Comparison of ENCODE assay signal across 2 cellular contexts in the genomic region with DNA sequence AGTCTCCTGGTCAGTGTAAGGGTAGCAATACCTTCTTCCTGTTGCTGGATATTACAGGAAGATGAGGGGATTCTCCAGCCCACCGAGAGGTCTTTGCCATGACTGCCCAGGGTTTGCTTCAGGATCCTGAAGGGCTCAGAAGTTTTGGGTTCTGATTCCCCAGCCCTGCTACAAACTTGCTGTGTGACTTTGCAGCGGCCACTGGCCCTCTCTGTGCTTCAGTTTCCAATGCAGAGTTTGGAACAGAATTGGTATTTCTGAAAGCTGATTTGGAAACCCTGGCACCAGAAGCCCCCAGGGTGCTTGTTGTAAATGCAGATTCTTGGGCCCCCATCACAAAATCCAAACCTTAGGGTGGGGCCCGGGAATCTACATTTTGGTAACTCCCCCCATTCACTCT.
TF ChIP-seq lines count a peak whose summit lies in the region.

No MANE protein-coding gene starts in this region.

TF ChIP-seq in HepG2, 621 proteins besides CTCF, POLR2A, EP300 and RAD21:
- TF ChIP-seq, protein P1, sequence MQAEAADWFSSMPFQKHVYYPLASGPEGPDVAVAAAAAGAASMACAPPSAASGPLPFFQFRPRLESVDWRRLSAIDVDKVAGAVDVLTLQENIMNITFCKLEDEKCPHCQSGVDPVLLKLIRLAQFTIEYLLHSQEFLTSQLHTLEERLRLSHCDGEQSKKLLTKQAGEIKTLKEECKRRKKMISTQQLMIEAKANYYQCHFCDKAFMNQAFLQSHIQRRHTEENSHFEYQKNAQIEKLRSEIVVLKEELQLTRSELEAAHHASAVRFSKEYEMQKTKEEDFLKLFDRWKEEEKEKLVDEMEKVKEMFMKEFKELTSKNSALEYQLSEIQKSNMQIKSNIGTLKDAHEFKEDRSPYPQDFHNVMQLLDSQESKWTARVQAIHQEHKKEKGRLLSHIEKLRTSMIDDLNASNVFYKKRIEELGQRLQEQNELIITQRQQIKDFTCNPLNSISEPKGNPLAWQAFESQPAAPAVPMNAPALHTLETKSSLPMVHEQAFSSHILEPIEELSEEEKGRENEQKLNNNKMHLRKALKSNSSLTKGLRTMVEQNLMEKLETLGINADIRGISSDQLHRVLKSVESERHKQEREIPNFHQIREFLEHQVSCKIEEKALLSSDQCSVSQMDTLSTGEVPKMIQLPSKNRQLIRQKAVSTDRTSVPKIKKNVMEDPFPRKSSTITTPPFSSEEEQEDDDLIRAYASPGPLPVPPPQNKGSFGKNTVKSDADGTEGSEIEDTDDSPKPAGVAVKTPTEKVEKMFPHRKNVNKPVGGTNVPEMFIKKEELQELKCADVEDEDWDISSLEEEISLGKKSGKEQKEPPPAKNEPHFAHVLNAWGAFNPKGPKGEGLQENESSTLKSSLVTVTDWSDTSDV (CRISPR knock-in tag; IDR thresholded peaks at IDR 0.05), result no peak
- TF ChIP-seq ZNF768 (CRISPR knock-in tag; IDR thresholded peaks at IDR 0.05), result peak; percentile 91

TF ChIP-seq in K562, 482 proteins besides CTCF, POLR2A, EP300 and RAD21:
- TF ChIP-seq, protein P2, sequence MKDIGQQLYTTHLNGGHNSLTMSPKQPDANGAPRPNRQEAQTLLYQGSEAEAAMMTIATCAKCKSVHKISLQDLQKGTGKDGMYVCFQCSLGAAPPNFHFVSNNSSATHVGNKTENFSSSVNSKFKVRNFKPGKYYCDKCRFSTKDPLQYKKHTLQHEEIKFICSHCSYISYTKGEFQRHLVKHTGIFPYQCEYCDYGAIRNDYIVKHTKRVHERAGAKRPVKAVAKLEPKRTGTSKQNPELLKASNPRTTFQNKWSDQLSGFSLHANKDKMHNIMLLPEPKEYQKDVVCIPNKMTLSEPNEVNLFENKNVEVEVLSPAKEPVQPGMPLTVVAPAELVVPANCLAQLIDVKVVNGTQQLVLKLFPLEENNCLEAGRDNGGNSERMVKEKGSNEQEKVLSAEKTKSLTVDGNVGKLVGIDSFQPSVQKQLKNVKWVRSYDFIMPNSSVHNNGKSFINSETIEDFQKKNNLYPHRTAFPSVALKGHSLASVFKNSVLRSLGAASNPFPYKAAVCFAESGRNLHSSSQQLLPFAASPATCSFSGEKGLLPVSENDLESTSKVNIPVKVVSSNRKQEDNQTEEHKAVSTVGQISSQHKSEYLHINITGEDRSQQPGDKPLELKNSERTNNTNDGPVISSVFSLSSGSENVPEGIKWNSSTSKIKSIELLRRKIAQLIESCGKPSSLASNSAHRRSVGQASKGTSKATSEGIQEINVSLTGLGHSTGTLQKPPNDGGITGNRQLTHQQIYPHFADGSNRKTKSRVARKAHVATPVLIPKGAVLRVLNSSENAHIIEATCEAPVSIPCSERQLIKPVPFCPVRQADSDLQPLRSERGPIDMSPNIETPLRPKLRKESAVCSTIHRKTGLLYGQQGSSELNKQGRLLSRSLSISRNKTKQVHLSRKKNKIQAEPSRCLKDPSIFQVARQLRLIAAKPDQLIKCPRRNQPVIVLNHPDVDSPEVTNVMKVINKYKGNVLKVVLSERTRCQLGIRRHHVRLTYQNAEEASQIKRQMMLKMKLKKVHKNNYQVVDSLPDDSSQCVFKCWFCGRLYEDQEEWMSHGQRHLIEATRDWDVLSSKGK (CRISPR knock-in tag; IDR thresholded peaks at IDR 0.05), result no peak
- TF ChIP-seq YY1 (IDR thresholded peaks at IDR 0.05; ENCODE audit: borderline replicate concordance in 1 of 3, control insufficient read depth in 1 of 3, extremely low read depth in 1 of 3, insufficient read depth in 3 of 3, insufficient read length in 1 of 3, insufficient replicate concordance in 2 of 3, low read depth in 1 of 3, low read length in 2 of 3) (no peak), ZNF445 (CRISPR knock-in tag; IDR thresholded peaks at IDR 0.05; ENCODE audit: low read depth) (no peak), ZNF12 (CRISPR knock-in tag; IDR thresholded peaks at IDR 0.05) (no peak), MAX (CRISPR knock-in tag; IDR thresholded peaks at IDR 0.05) (no peak), CAMTA2 (CRISPR knock-in tag; conservative IDR thresholded peaks at IDR 0.05) (no peak), GABPA (tag; conservative IDR thresholded peaks at IDR 0.05; ENCODE audit: low read depth) (no peak), ZFPM2 (CRISPR knock-in tag; IDR thresholded peaks at IDR 0.05) (no peak), KDM1A (IDR thresholded peaks at IDR 0.05) (peak; percentile 25 to 41; a peak in 3 of 4 replicates), ZC3H4 (CRISPR knock-in tag; IDR thresholded peaks at IDR 0.05; ENCODE audit: borderline replicate concordance) (no peak), RBM25 (IDR thresholded peaks at IDR 0.05; ENCODE audit: low read depth, low read length, severe bottlenecking) (peak; percentile 90), SAP30 (IDR thresholded peaks at IDR 0.05; ENCODE audit: borderline replicate concordance, insufficient read depth, low read depth, low read length, poor library complexity, severe bottlenecking) (no peak), ZNF511 (CRISPR knock-in tag; IDR thresholded peaks at IDR 0.05) (no peak), FIP1L1 (IDR thresholded peaks at IDR 0.05; ENCODE audit: low read depth, low read length, poor library complexity, severe bottlenecking) (no peak), PHTF2 (CRISPR knock-in tag; IDR thresholded peaks at IDR 0.05) (no peak), ZNF239 (CRISPR knock-in tag; IDR thresholded peaks at IDR 0.05) (no peak), MYNN (IDR thresholded peaks at IDR 0.05) (no peak), MYNN (CRISPR knock-in tag; IDR thresholded peaks at IDR 0.05) (no peak), ZFP36 (IDR thresholded peaks at IDR 0.05; ENCODE audit: low read depth, low read length, partially characterized antibody) (peak; percentile 90), BCOR (IDR thresholded peaks at IDR 0.05) (peak; percentile 60)
